Comparison of ENCODE assay signal across 2 cellular contexts in the genomic region with DNA sequence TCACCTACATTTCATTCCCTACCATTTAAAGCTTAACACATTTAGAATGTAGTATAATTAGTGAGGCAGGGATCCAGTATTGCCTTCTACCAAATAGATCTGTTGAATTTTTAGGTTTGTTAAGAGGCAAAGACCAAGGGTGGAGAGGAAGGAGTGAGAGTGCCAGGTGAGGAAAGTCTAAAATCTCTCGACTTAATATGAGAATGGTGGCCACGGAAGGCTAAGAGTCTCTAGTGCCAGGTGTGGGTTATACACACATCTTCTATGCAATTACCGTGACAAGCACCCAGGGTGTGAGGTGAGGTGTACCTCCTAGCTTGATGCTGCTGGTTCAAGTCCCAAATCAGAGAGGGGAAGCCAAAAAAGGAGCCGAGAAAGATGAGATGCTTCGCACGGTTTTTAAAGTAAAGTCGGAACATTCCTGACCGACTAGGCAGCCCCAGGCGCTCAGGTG.
TF ChIP-seq lines count a peak whose summit lies in the region.

No MANE protein-coding gene starts in this region.

TF ChIP-seq in IMR-90, 13 proteins besides CTCF, POLR2A, EP300 and RAD21:
- TF ChIP-seq CHD1 (IDR thresholded peaks at IDR 0.05; ENCODE audit: low read depth, low read length) (no peak), SMC3 (IDR thresholded peaks at IDR 0.05; ENCODE audit: low read depth, low read length) (no peak), CEBPB (IDR thresholded peaks at IDR 0.05; ENCODE audit: low read depth, low read length) (no peak), BHLHE40 (IDR thresholded peaks at IDR 0.05; ENCODE audit: low read depth, low read length) (no peak), NFE2L2 (IDR thresholded peaks at IDR 0.05; ENCODE audit: low read depth, low read length) (no peak), RCOR1 (IDR thresholded peaks at IDR 0.05; ENCODE audit: insufficient replicate concordance, low read length) (no peak), MAFK (IDR thresholded peaks at IDR 0.05; ENCODE audit: low read depth, low read length) (no peak), MAZ (IDR thresholded peaks at IDR 0.05; ENCODE audit: borderline replicate concordance, low read depth, low read length) (no peak), RFX5 (IDR thresholded peaks at IDR 0.05; ENCODE audit: low read depth, low read length) (no peak), FOS (IDR thresholded peaks at IDR 0.05; ENCODE audit: low read depth, low read length) (no peak)
- TF ChIP-seq, protein P1, sequence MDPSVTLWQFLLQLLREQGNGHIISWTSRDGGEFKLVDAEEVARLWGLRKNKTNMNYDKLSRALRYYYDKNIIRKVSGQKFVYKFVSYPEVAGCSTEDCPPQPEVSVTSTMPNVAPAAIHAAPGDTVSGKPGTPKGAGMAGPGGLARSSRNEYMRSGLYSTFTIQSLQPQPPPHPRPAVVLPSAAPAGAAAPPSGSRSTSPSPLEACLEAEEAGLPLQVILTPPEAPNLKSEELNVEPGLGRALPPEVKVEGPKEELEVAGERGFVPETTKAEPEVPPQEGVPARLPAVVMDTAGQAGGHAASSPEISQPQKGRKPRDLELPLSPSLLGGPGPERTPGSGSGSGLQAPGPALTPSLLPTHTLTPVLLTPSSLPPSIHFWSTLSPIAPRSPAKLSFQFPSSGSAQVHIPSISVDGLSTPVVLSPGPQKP (IDR thresholded peaks at IDR 0.05; ENCODE audit: borderline replicate concordance, low read depth, low read length): no peak
- TF ChIP-seq, protein P2, sequence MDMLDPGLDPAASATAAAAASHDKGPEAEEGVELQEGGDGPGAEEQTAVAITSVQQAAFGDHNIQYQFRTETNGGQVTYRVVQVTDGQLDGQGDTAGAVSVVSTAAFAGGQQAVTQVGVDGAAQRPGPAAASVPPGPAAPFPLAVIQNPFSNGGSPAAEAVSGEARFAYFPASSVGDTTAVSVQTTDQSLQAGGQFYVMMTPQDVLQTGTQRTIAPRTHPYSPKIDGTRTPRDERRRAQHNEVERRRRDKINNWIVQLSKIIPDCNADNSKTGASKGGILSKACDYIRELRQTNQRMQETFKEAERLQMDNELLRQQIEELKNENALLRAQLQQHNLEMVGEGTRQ (IDR thresholded peaks at IDR 0.05; ENCODE audit: low read depth, low read length): no peak
TF ChIP-seq in IMR-90: peak in this region for 0.

TF ChIP-seq in K562, 482 proteins besides CTCF, POLR2A, EP300 and RAD21 (continues in another document):
- 0 out of 2 replicates have a peak, but pooled peaks have one; percentile 32 for TF ChIP-seq ZNF12 (CRISPR knock-in tag; IDR thresholded peaks at IDR 0.05)
- no peak for TF ChIP-seq ZNF384 (IDR thresholded peaks at IDR 0.05; ENCODE audit: low read depth, low read length)
- no peak for TF ChIP-seq ZKSCAN1 (IDR thresholded peaks at IDR 0.05; ENCODE audit: low read depth, low read length)
- no peak for TF ChIP-seq ARID1B (IDR thresholded peaks at IDR 0.05)
- TF ChIP-seq, protein P3, sequence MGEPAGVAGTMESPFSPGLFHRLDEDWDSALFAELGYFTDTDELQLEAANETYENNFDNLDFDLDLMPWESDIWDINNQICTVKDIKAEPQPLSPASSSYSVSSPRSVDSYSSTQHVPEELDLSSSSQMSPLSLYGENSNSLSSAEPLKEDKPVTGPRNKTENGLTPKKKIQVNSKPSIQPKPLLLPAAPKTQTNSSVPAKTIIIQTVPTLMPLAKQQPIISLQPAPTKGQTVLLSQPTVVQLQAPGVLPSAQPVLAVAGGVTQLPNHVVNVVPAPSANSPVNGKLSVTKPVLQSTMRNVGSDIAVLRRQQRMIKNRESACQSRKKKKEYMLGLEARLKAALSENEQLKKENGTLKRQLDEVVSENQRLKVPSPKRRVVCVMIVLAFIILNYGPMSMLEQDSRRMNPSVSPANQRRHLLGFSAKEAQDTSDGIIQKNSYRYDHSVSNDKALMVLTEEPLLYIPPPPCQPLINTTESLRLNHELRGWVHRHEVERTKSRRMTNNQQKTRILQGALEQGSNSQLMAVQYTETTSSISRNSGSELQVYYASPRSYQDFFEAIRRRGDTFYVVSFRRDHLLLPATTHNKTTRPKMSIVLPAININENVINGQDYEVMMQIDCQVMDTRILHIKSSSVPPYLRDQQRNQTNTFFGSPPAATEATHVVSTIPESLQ (CRISPR knock-in tag; IDR thresholded peaks at IDR 0.05): 0 out of 2 replicates have a peak, but pooled peaks have one; percentile 70
- TF ChIP-seq POLR2AphosphoS5 (IDR thresholded peaks at IDR 0.05; ENCODE audit: control insufficient read depth, insufficient read depth, low read depth, low read length): no peak
- no peak for TF ChIP-seq ZNF395 (CRISPR knock-in tag; IDR thresholded peaks at IDR 0.05)
- no peak for TF ChIP-seq PYGO2 (tag; IDR thresholded peaks at IDR 0.05)
- TF ChIP-seq, protein P4, sequence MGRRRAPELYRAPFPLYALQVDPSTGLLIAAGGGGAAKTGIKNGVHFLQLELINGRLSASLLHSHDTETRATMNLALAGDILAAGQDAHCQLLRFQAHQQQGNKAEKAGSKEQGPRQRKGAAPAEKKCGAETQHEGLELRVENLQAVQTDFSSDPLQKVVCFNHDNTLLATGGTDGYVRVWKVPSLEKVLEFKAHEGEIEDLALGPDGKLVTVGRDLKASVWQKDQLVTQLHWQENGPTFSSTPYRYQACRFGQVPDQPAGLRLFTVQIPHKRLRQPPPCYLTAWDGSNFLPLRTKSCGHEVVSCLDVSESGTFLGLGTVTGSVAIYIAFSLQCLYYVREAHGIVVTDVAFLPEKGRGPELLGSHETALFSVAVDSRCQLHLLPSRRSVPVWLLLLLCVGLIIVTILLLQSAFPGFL (CRISPR knock-in tag; IDR thresholded peaks at IDR 0.05): no peak
- TF ChIP-seq TEAD4 (IDR thresholded peaks at IDR 0.05; ENCODE audit: low read length): 0 out of 2 replicates have a peak, but pooled peaks have one; percentile 17
- no peak for TF ChIP-seq TEAD4 (CRISPR knock-in tag; IDR thresholded peaks at IDR 0.05; ENCODE audit: borderline replicate concordance)
- TF ChIP-seq, protein P5, sequence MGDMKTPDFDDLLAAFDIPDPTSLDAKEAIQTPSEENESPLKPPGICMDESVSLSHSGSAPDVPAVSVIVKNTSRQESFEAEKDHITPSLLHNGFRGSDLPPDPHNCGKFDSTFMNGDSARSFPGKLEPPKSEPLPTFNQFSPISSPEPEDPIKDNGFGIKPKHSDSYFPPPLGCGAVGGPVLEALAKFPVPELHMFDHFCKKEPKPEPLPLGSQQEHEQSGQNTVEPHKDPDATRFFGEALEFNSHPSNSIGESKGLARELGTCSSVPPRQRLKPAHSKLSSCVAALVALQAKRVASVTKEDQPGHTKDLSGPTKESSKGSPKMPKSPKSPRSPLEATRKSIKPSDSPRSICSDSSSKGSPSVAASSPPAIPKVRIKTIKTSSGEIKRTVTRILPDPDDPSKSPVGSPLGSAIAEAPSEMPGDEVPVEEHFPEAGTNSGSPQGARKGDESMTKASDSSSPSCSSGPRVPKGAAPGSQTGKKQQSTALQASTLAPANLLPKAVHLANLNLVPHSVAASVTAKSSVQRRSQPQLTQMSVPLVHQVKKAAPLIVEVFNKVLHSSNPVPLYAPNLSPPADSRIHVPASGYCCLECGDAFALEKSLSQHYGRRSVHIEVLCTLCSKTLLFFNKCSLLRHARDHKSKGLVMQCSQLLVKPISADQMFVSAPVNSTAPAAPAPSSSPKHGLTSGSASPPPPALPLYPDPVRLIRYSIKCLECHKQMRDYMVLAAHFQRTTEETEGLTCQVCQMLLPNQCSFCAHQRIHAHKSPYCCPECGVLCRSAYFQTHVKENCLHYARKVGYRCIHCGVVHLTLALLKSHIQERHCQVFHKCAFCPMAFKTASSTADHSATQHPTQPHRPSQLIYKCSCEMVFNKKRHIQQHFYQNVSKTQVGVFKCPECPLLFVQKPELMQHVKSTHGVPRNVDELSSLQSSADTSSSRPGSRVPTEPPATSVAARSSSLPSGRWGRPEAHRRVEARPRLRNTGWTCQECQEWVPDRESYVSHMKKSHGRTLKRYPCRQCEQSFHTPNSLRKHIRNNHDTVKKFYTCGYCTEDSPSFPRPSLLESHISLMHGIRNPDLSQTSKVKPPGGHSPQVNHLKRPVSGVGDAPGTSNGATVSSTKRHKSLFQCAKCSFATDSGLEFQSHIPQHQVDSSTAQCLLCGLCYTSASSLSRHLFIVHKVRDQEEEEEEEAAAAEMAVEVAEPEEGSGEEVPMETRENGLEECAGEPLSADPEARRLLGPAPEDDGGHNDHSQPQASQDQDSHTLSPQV (IDR thresholded peaks at IDR 0.05): no peak
- TF ChIP-seq BACH1 (tag; IDR thresholded peaks at IDR 0.05): 0 out of 2 replicates have a peak, but pooled peaks have one; percentile 29
- TF ChIP-seq, protein P2 (CRISPR knock-in tag; IDR thresholded peaks at IDR 0.05): no peak
- TF ChIP-seq ZNF316 (IDR thresholded peaks at IDR 0.05): no peak
- no peak for TF ChIP-seq BDP1 (IDR thresholded peaks at IDR 0.05; ENCODE audit: insufficient read depth, insufficient read length)
- TF ChIP-seq ATF3 (IDR thresholded peaks at IDR 0.05): no peak
- 0 out of 2 replicates have a peak, but pooled peaks have one; percentile 33 for TF ChIP-seq ATF3 (CRISPR knock-in tag; conservative IDR thresholded peaks at IDR 0.05)
- TF ChIP-seq, protein P6, sequence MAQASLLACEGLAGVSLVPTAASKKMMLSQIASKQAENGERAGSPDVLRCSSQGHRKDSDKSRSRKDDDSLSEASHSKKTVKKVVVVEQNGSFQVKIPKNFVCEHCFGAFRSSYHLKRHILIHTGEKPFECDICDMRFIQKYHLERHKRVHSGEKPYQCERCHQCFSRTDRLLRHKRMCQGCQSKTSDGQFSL (CRISPR knock-in tag; IDR thresholded peaks at IDR 0.05): no peak
- TF ChIP-seq, protein P6 (tag; IDR thresholded peaks at IDR 0.05): no peak
- TF ChIP-seq, protein P7, sequence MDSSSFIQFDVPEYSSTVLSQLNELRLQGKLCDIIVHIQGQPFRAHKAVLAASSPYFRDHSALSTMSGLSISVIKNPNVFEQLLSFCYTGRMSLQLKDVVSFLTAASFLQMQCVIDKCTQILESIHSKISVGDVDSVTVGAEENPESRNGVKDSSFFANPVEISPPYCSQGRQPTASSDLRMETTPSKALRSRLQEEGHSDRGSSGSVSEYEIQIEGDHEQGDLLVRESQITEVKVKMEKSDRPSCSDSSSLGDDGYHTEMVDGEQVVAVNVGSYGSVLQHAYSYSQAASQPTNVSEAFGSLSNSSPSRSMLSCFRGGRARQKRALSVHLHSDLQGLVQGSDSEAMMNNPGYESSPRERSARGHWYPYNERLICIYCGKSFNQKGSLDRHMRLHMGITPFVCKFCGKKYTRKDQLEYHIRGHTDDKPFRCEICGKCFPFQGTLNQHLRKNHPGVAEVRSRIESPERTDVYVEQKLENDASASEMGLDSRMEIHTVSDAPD (CRISPR knock-in tag; IDR thresholded peaks at IDR 0.05): no peak
- no peak for TF ChIP-seq TRIM25 (IDR thresholded peaks at IDR 0.05; ENCODE audit: borderline replicate concordance)
- peak; percentile 87 for TF ChIP-seq CBFB (CRISPR knock-in tag; IDR thresholded peaks at IDR 0.05)
- TF ChIP-seq ZNF232 (CRISPR knock-in tag; IDR thresholded peaks at IDR 0.05): no peak
- peak; percentile 96; the same call in 1 of the 2 replicates for TF ChIP-seq SREBF2 (CRISPR knock-in tag; IDR thresholded peaks at IDR 0.05)
- TF ChIP-seq, protein P8, sequence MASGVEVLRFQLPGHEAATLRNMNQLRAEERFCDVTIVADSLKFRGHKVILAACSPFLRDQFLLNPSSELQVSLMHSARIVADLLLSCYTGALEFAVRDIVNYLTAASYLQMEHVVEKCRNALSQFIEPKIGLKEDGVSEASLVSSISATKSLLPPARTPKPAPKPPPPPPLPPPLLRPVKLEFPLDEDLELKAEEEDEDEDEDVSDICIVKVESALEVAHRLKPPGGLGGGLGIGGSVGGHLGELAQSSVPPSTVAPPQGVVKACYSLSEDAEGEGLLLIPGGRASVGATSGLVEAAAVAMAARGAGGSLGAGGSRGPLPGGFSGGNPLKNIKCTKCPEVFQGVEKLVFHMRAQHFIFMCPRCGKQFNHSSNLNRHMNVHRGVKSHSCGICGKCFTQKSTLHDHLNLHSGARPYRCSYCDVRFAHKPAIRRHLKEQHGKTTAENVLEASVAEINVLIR (CRISPR knock-in tag; IDR thresholded peaks at IDR 0.05): no peak
- TF ChIP-seq ZNF197 (CRISPR knock-in tag; IDR thresholded peaks at IDR 0.05; ENCODE audit: low read depth): no peak
